Comparison of ENCODE assay signal across 17 cellular contexts in the genomic region with DNA sequence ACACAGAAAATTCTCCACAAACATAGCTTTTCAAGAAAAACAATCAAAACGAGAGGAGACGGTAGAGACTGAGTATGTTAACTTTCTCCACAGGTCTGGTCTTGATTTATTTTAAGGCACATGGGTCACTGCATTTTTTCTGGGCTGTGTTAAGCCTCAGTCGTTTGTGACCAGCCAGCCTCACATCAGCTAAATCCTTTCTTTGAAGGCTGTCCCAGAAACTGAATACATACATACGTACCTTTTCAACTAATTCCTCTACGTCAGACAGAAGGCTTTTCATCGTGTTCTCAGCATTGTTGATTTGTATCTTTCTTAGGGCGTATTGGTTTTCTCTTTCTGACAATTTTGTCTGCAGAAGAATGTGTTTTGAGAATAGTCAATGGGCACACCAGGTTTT.
A peak's percentile ranks its signal among the peaks of the same experiment; 100 is the strongest.
DNase-seq lines count a peak whose midpoint lies in the region; ATAC-seq and TF ChIP-seq lines count a peak whose summit lies in the region.
"Had no signal": no experiment of that assay in that cellular context is flagged by ENCODE, and none has a peak within 500 bp of the region (broad histone marks: within the 10 kb centered on the region; RNA-seq: fewer than 3 reads in every experiment).

No MANE protein-coding gene starts in this region.

- no peak for TF ChIP-seq CTCF in mesothelial cell of epicardium (IDR thresholded peaks at IDR 0.05; ENCODE audit: unreplicated experiment)
- no peak for TF ChIP-seq CTCF in retinal pigment epithelial cell (conservative IDR thresholded peaks at IDR 0.05; ENCODE audit: low read depth, low read length)
- TF ChIP-seq CTCF in type B pancreatic cell (conservative IDR thresholded peaks at IDR 0.05), result no peak
- no peak for TF ChIP-seq CTCF in GM10248 (IDR thresholded peaks at IDR 0.05; ENCODE audit: control extremely low read depth, extremely low read depth, low read depth, missing control alignments)

- DNase-seq in adipocyte (ENCODE audit: low read depth), result peak; percentile 34
- DNase-seq in mesothelial cell of epicardium (ENCODE audit: low spot score in 2 of 2, unreplicated experiment in 2 of 2), result no peak
- peak; percentile 59 for DNase-seq in retinal pigment epithelial cell (ENCODE audit: low read depth)
- no peak for DNase-seq in type B pancreatic cell (ENCODE audit: extremely low spot score, unreplicated experiment)
- DNase-seq in GM10248 (ENCODE audit: extremely low spot score), result no peak
- DNase-seq: Calu3; CD4-positive, alpha-beta memory T cell; EL; NCI-H1092 treated with DMSO at 0.1 percent for 48 hours; NCI-H146; NCI-H2029 treated with DMSO at 0.1 percent for 48 hours; NCI-H2171; NCI-H526 had no signal

- H3K4me3 Mint-ChIP-seq in mesothelial cell of epicardium (no peak overlapping the region), type B pancreatic cell (peak overlapping the region; percentile 0)
- H3K4me3 Mint-ChIP-seq: CD4-positive, alpha-beta memory T cell had no signal

- H3K9me3 Mint-ChIP-seq in mesothelial cell of epicardium, result no peaks in the 10 kb centered on the region
- no peaks in the 10 kb centered on the region for H3K9me3 Mint-ChIP-seq in type B pancreatic cell
- H3K9me3 Mint-ChIP-seq: CD4-positive, alpha-beta memory T cell had no signal

- H3K36me3 ChIP-seq in adipocyte (ENCODE audit: control insufficient read depth, insufficient read depth, low read length, severe bottlenecking), result peaks cover 91% of the 10 kb centered on the region
- H3K36me3 ChIP-seq: BLaER1 had no signal

- H3K36me3 Mint-ChIP-seq in mesothelial cell of epicardium (no peaks in the 10 kb centered on the region), type B pancreatic cell (peaks cover 13% of the 10 kb centered on the region)
- H3K36me3 Mint-ChIP-seq: CD4-positive, alpha-beta memory T cell had no signal

- H3K4me3 ChIP-seq in adipocyte (ENCODE audit: low read length) (no peak overlapping the region), retinal pigment epithelial cell (ENCODE audit: low read length) (no peak overlapping the region)
- H3K4me3 ChIP-seq: BLaER1, K562 had no signal

- H3K9me3 ChIP-seq in adipocyte (ENCODE audit: control insufficient read depth, low read length), result no peaks in the 10 kb centered on the region
- H3K9me3 ChIP-seq: BLaER1 had no signal

- H3K27me3 ChIP-seq in adipocyte (replicated peaks; ENCODE audit: control insufficient read depth, insufficient read depth, low read length), result no peaks in the 10 kb centered on the region
- H3K27me3 ChIP-seq: BLaER1 had no signal

- H3K4me1 Mint-ChIP-seq in mesothelial cell of epicardium (peaks cover 51% of the 10 kb centered on the region), type B pancreatic cell (ENCODE audit: unreplicated experiment) (peaks cover 46% of the 10 kb centered on the region)

- peaks cover 22% of the 10 kb centered on the region for H3K4me1 ChIP-seq in adipocyte (ENCODE audit: control insufficient read depth, insufficient read depth, low read length)

- POLR2A ChIA-PET in GM10248 (lab: Yijun Ruan, JAX), result no interaction called here

- ATAC-seq in GM18498 (IDR thresholded peaks at IDR 0.05; ENCODE audit: unreplicated experiment) (no peak), HG02623 (IDR thresholded peaks at IDR 0.05; ENCODE audit: unreplicated experiment) (no peak)
- ATAC-seq: K562 had no signal

- CTCF ChIA-PET in GM10248 (lab: Yijun Ruan, JAX), result interaction anchor here (1.9 kb wide), 1 partner anchor 22 kb away, joined by 8 read pairs; no protein-coding TSS in a partner anchor

- H3K27ac Mint-ChIP-seq in mesothelial cell of epicardium, result peak overlapping the region; percentile 44
- no peak overlapping the region for H3K27ac Mint-ChIP-seq in type B pancreatic cell
- H3K27ac Mint-ChIP-seq: CD4-positive, alpha-beta memory T cell had no signal

- H3K27me3 Mint-ChIP-seq in mesothelial cell of epicardium (ENCODE audit: low read depth) (no peaks in the 10 kb centered on the region), type B pancreatic cell (peaks cover 14% of the 10 kb centered on the region)

- no peak overlapping the region for H3K9ac ChIP-seq in adipocyte (ENCODE audit: low read length)
- H3K9ac ChIP-seq: BLaER1 had no signal

Comparison
In these comparisons a context has a peak if more than half of its experiments do, and no peak if none do; other contexts are left out.
1. DNase-seq: peak in adipocyte (single experiment) and retinal pigment epithelial cell (single experiment); none in mesothelial cell of epicardium (0 of 2), type B pancreatic cell (single experiment) and GM10248 (single experiment).